24 cellular contexts compared by ENCODE assay signal in genomic region chr1:157312270-157312812, GRCh38.
A peak's percentile ranks its signal among the peaks of the same experiment; 100 is the strongest.
DNase-seq lines count a peak whose midpoint lies in the region; ATAC-seq, FAIRE-seq and TF ChIP-seq lines count a peak whose summit lies in the region.
"Had no signal": no experiment of that assay in that cellular context is flagged by ENCODE, and none has a peak within 500 bp of the region (broad histone marks: within the 10 kb centered on the region; RNA-seq: fewer than 3 reads in every experiment).

No MANE protein-coding gene starts in this region.

- H3K4me3 ChIP-seq in right lobe of liver = no peak overlapping the region
- no peak overlapping the region for H3K4me3 ChIP-seq in HepG2 (replicated peaks in 1 of 3; ENCODE audit: insufficient read depth in 1 of 3, low read depth in 2 of 3, low read length in 3 of 3)
- H3K4me3 ChIP-seq in fibroblast of villous mesenchyme (ENCODE audit: low read depth, low read length) = no peak overlapping the region
- H3K4me3 ChIP-seq: A549, prostate gland had no signal

- DNase-seq in right lobe of liver = peak in 1 of 3 donors; percentile 57
- no peak for DNase-seq in HepG2 (ENCODE audit: low spot score)
- peak; percentile 1 for DNase-seq in amniotic epithelial cell (ENCODE audit: low read depth)
- peak; percentile 17 for DNase-seq in fibroblast of villous mesenchyme (ENCODE audit: low read depth)
- DNase-seq in cardiac septum (ENCODE audit: low spot score) = no peak
- DNase-seq in activated CD4-positive, alpha-beta T cell treated with anti-CD3 and anti-CD28 coated beads for 4 hours = no peak
- DNase-seq in hippocampal formation (lab: John Stamatoyannopoulos, UW) = no peak
- DNase-seq in inferior parietal cortex (ENCODE audit: extremely low spot score) = no peak
- DNase-seq: activated CD4-positive, alpha-beta T cell treated with anti-CD3 and anti-CD28 coated beads, Interleukin-2, amount 50 U/mL, for 1 hour; activated naive CD4-positive, alpha-beta T cell treated with Interleukin-2 at 50 U/mL for 16 hours; aorta; DMS153; effector memory CD8-positive, alpha-beta T cell; foreskin melanocyte; hypothalamus; KBM-7; NCI-H1092; NCI-H524 treated with DMSO at 0.1 percent for 48 hours; Right ventricle myocardium superior; stimulated activated CD4-positive, alpha-beta T cell treated with anti-CD3 and anti-CD28 coated beads, Interleukin-4, amount 100 ng/mL, for 24 hours; T-helper 1 cell had no signal

- H3K27me3 ChIP-seq in right lobe of liver (no peaks in the 10 kb centered on the region), HepG2 (ENCODE audit: control insufficient read depth in 1 of 2, insufficient read depth in 2 of 2, low read length in 2 of 2) (no peaks in the 10 kb centered on the region; a peak in 1 of 5 replicates)

- H3K4me2 ChIP-seq in HepG2 (ENCODE audit: low read depth, low read length) = no peak overlapping the region
- H3K4me2 ChIP-seq: A549 had no signal

- no peak overlapping the region for H3K9ac ChIP-seq in HepG2 (ENCODE audit: insufficient read depth, low read depth, low read length)

- no peak overlapping the region for H3K27ac ChIP-seq in right lobe of liver
- H3K27ac ChIP-seq in HepG2 (ENCODE audit: extremely low read length, insufficient read depth, low read length) = no peak overlapping the region
- H3K27ac ChIP-seq: A549, prostate gland had no signal

- H4K20me1 ChIP-seq in HepG2 (ENCODE audit: insufficient read depth, low read length) = no peaks in the 10 kb centered on the region

- CTCF ChIA-PET in HepG2 (lab: Yijun Ruan, JAX; ENCODE audit: low intra/inter-chr PET ratio, low total read pairs) = interaction anchor here (1.7 kb wide), 1 partner anchor 119 kb away, joined by 8 read pairs; no protein-coding TSS in a partner anchor

- intact Hi-C loops in right lobe of liver (cut with DNase I) (no loop called here), HepG2 (cut with micrococcal nuclease; ENCODE audit: unreplicated experiment) (no loop called here), cardiac septum (cut with DNase I) (no loop called here)

- no peaks in the 10 kb centered on the region for H3K36me3 ChIP-seq in right lobe of liver
- H3K36me3 ChIP-seq in HepG2 (replicated peaks in 1 of 2; ENCODE audit: control insufficient read depth in 1 of 2, insufficient read depth in 2 of 2, low read length in 2 of 2) = no peaks in the 10 kb centered on the region
- H3K36me3 ChIP-seq: prostate gland had no signal

- TF ChIP-seq RAD21 in HepG2 (CRISPR knock-in tag; IDR thresholded peaks at IDR 0.05) = no peak

- FAIRE-seq in HepG2 (lab: Jason Lieb, UNC) = no peak
- FAIRE-seq: A549 had no signal

- no peak overlapping the region for H2AFZ ChIP-seq in HepG2 (ENCODE audit: low read length)

- H3K4me1 ChIP-seq in right lobe of liver = peaks cover 0 to 23% (median 7%) of the 10 kb centered on the region in 4 donors
- no peaks in the 10 kb centered on the region for H3K4me1 ChIP-seq in HepG2 (ENCODE audit: insufficient read depth, low read length)
- H3K4me1 ChIP-seq: A549, prostate gland had no signal

- H3K9me3 ChIP-seq in right lobe of liver = no peaks in the 10 kb centered on the region
- no peaks in the 10 kb centered on the region for H3K9me3 ChIP-seq in HepG2 (ENCODE audit: low read length)
- H3K9me3 ChIP-seq: A549, prostate gland had no signal

- POLR2A ChIA-PET in HepG2 (lab: Yijun Ruan, JAX) = no interaction called here

- TF ChIP-seq EP300 in HepG2 (IDR thresholded peaks at IDR 0.05; ENCODE audit: low read depth in 2 of 2, low read length in 2 of 2) (no peak), HepG2 (CRISPR knock-in tag; IDR thresholded peaks at IDR 0.05; ENCODE audit: borderline replicate concordance) (no peak)

- no TSS peak for BruUV-seq in HepG2 (replicated peaks; lab: Mats Ljungman, UMichigan)

- H3K79me2 ChIP-seq in HepG2 (ENCODE audit: insufficient read depth, low read length) = no peaks in the 10 kb centered on the region

- WGBS in right lobe of liver (ENCODE audit: insufficient coverage, low coverage, low lambda C conversion rate, missing lambda C conversion rate) = 39% methylated on average over 3 of the region's 3 CpGs
- WGBS in HepG2 (ENCODE audit: low lambda C conversion rate) = 37% methylated on average over 3 of the region's 3 CpGs

- in situ Hi-C loops in HepG2 (cut with HindIII; ENCODE audit: extremely low pct_ligation_motif_present, low pct_unique_long_range_greater_than_20kb) = no loop called here

- TF ChIP-seq POLR2A in right lobe of liver (IDR thresholded peaks at IDR 0.05) (no peak), HepG2 (IDR thresholded peaks at IDR 0.05; ENCODE audit: insufficient read depth in 1 of 2, low read depth in 2 of 2, low read length in 2 of 2) (no peak)

- TF ChIP-seq CTCF in right lobe of liver (IDR thresholded peaks at IDR 0.05) (no peak), HepG2 (CRISPR knock-in tag; IDR thresholded peaks at IDR 0.05) (no peak), fibroblast of villous mesenchyme (IDR thresholded peaks at IDR 0.05; ENCODE audit: insufficient read depth, low read depth, low read length) (no peak)

- ATAC-seq in right lobe of liver (peak in 3 of 4 donors; percentile 5 to 38 (median 31)), HepG2 (no peak)
- ATAC-seq: effector memory CD8-positive, alpha-beta T cell; HCT116 had no signal

TF ChIP-seq in HepG2, 621 proteins besides CTCF, POLR2A, EP300 and RAD21 (continues in another document):
- no peak for TF ChIP-seq ZBTB43 (CRISPR knock-in tag; conservative IDR thresholded peaks at IDR 0.05)
- TF ChIP-seq ZSCAN22 (CRISPR knock-in tag; IDR thresholded peaks at IDR 0.05) = no peak
- no peak for TF ChIP-seq ELK4 (CRISPR knock-in tag; IDR thresholded peaks at IDR 0.05; ENCODE audit: borderline replicate concordance)
- no peak for TF ChIP-seq AKNA (CRISPR knock-in tag; IDR thresholded peaks at IDR 0.05; ENCODE audit: borderline replicate concordance)
- no peak for TF ChIP-seq ZNF510 (CRISPR knock-in tag; IDR thresholded peaks at IDR 0.05; ENCODE audit: low read depth)
- TF ChIP-seq ELF3 (CRISPR knock-in tag; IDR thresholded peaks at IDR 0.05) = no peak
- TF ChIP-seq ZNF552 (CRISPR knock-in tag; IDR thresholded peaks at IDR 0.05; ENCODE audit: borderline replicate concordance) = no peak

Comparison
In these comparisons a context has a peak if more than half of its experiments do, and no peak if none do; other contexts are left out.
1. DNase-seq: peak in amniotic epithelial cell (single experiment) and fibroblast of villous mesenchyme (single experiment); none in HepG2 (single experiment), cardiac septum (single experiment), activated CD4-positive, alpha-beta T cell treated with anti-CD3 and anti-CD28 coated beads for 4 hours (0 of 2), hippocampal formation (0 of 2) and inferior parietal cortex (single experiment).